9 cellular contexts compared by ENCODE assay signal in the genomic region with DNA sequence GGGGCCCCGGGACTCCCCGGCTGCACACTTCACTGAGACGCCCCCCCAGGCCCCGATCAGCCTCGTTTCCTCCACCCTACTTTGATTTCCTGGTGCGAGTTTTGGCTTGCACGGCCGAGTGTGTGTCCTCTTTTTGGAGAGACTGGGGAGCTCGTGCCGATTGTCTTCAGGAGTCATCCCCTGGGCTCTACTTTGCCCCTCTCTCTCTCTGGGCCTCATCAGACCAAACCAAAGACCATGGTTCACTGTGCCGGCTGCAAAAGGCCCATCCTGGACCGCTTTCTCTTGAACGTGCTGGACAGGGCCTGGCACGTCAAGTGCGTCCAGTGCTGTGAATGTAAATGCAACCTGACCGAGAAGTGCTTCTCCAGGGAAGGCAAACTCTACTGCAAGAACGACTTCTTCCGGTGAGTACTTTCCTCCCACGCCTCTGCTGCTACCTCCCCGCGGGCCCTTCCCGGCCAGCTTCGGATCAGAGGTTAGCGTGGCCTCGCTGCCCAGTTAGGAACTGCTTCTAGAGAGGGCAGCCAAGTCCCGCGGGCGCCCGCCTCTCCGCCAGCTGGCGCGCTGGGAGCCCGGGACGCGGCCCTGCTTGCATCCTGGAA.
DNase-seq lines count a peak whose midpoint lies in the region; ATAC-seq lines count a peak whose summit lies in the region.
"Had no signal": no experiment of that assay in that cellular context is flagged by ENCODE, and none has a peak within 500 bp of the region (broad histone marks: within the 10 kb centered on the region; RNA-seq: fewer than 3 reads in every experiment).

No MANE protein-coding gene starts in this region.

- DNase-seq in stimulated activated CD4-positive, alpha-beta T cell treated with anti-CD3 and anti-CD28 coated beads, Interleukin-15, amount 100 ng/mL, for 24 hours: peak; percentile 51
- no peak for DNase-seq in stimulated activated CD4-positive, alpha-beta T cell treated with anti-CD3 and anti-CD28 coated beads, Interleukin-2, amount 100 ng/mL, for 24 hours
- peak; percentile 60 to 63 for DNase-seq in activated T-cell treated with anti-CD3 and anti-CD28 coated beads, Interleukin-2, amount 50 U/mL, for 48 hours
- DNase-seq in iPS-NIHi11 (ENCODE audit: low spot score) (peak; percentile 47), dedifferentiated amniotic fluid mesenchymal stem cell (ENCODE audit: extremely low spot score) (no peak)
- DNase-seq: hippocampal formation had no signal

- ATAC-seq in GM18520 (IDR thresholded peaks at IDR 0.05; ENCODE audit: unreplicated experiment): no peak
- no peak for ATAC-seq in GM18861 (IDR thresholded peaks at IDR 0.05; ENCODE audit: unreplicated experiment)
- ATAC-seq in GM19324 (IDR thresholded peaks at IDR 0.05; ENCODE audit: low FRiP score, unreplicated experiment): no peak

Comparison
In these comparisons a context has a peak if more than half of its experiments do, and no peak if none do; other contexts are left out.
1. DNase-seq: peak in stimulated activated CD4-positive, alpha-beta T cell treated with anti-CD3 and anti-CD28 coated beads, Interleukin-15, amount 100 ng/mL, for 24 hours (single experiment), activated T-cell treated with anti-CD3 and anti-CD28 coated beads, Interleukin-2, amount 50 U/mL, for 48 hours (2 of 2) and iPS-NIHi11 (single experiment); none in stimulated activated CD4-positive, alpha-beta T cell treated with anti-CD3 and anti-CD28 coated beads, Interleukin-2, amount 100 ng/mL, for 24 hours (0 of 2) and dedifferentiated amniotic fluid mesenchymal stem cell (single experiment).